33 cellular contexts compared by ENCODE assay signal in the genomic region with DNA sequence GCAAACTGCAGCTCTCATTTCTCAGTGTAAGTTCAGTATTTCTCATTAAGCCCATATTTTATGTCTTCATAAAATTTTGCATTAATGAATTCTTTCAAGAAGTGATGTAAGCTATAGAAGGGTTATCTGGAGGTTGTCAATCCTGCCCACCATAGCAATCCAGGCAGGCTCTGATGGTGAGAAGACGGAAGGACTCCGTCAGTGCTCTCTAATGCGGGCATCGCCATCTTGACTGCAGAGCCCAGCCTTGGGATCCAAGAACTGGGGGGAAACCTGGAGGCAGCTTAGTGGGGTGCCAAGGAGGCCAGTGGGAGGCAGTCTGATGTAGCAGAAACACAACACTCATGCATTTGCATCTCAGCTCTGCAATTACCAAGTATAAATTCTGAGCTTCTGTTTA.
"Had no signal": no experiment of that assay in that cellular context is flagged by ENCODE, and none has a peak within 500 bp of the region (broad histone marks: within the 10 kb centered on the region; RNA-seq: fewer than 3 reads in every experiment).

No MANE protein-coding gene starts in this region.

- H3K4me2 ChIP-seq: KMS-11 had no signal

- DNase-seq: Karpas-422, Kasumi-1, MG63, MM.1S, NCI-H1048, NCI-H1092, NCI-H1092 treated with DMSO at 0.1 percent for 48 hours, NCI-H1105, NCI-H1105 treated with DMSO at 0.1 percent for 48 hours, NCI-H1417, NCI-H1417 treated with DMSO at 0.1 percent for 48 hours, NCI-H1436, NCI-H1436 treated with DMSO at 0.1 percent for 48 hours, NCI-H146, NCI-H1694, NCI-H1694 treated with DMSO at 0.1 percent for 48 hours, NCI-H187, NCI-H187 treated with DMSO at 0.1 percent for 48 hours, NCI-H1930, NCI-H2029, NCI-H2029 treated with DMSO at 0.1 percent for 48 hours, NCI-H2081, NCI-H2081 treated with DMSO at 0.1 percent for 48 hours, NCI-H2107, NCI-H2171, NCI-H2171 treated with DMSO at 0.1 percent for 48 hours, NCI-H2227 treated with DMSO at 0.1 percent for 48 hours, NCI-H226, NCI-H345, NCI-H446, NCI-H446 treated with DMSO at 0.1 percent for 48 hours, NCI-H510A had no signal

- H3K27me3 ChIP-seq: MG63 had no signal

- H3K27ac ChIP-seq: KMS-11 had no signal

- H3K9me3 ChIP-seq: MG63 had no signal

- H3K36me3 ChIP-seq: MG63 had no signal

- H3K9ac ChIP-seq: KMS-11 had no signal

- H3K4me3 ChIP-seq: MG63 had no signal
